8 cellular contexts compared by ENCODE assay signal in genomic region chr10:13099144-13099665, GRCh38. TPM values are rescaled to one million over a fixed set of nuclear protein-coding genes. Genes with fewer than 3 reads are reported as not detected.
A peak's percentile ranks its signal among the peaks of the same experiment; 100 is the strongest.
DNase-seq lines count a peak whose midpoint lies in the region; ATAC-seq, FAIRE-seq and TF ChIP-seq lines count a peak whose summit lies in the region.

No MANE protein-coding gene starts in this region.

- peaks cover 10 to 13% of the 10 kb centered on the region in 2 experiments; a peak in 4 of 5 replicates for H3K4me1 ChIP-seq in K562 (replicated peaks in 1 of 2; ENCODE audit: control insufficient read depth in 2 of 2, insufficient read depth in 2 of 2, low read length in 2 of 2)

- no peaks in the 10 kb centered on the region for H3K79me2 ChIP-seq in K562 (ENCODE audit: control insufficient read depth, insufficient read depth, low read length)

- no TSS peak for BruUV-seq in K562 (replicated peaks; lab: Mats Ljungman, UMichigan)

- CTCF ChIA-PET in K562 (lab: Yijun Ruan, JAX; ENCODE audit: low intra/inter-chr PET ratio) = interaction anchor here (0.6 kb wide), 1 partner anchor 738 kb away, joined by 3 read pairs; no protein-coding TSS in a partner anchor

- POLR2A ChIA-PET in K562 (lab: Yijun Ruan, JAX) = interaction anchor here (0.5 to 1.0 kb wide), 3 partner anchors 62 to 201 kb away, joined by 3 to 4 read pairs (median 3); partner anchors contain the start of genes MCM10 and PHYH

- TF ChIP-seq RAD21 in K562 (CRISPR knock-in tag; conservative IDR thresholded peaks at IDR 0.05 in 1 of 2, IDR thresholded peaks at IDR 0.05 in 1 of 2) = peak in 1 of 2 experiments; percentile 28; a peak in 2 of 4 replicates

- H3K9ac ChIP-seq in K562 (ENCODE audit: insufficient read depth in 1 of 2, low read depth in 2 of 2, low read length in 2 of 2) = peak overlapping the region in 1 of 2 experiments; percentile 61; a peak in 2 of 4 replicates

- ATAC-seq in SK-N-SH treated with all-trans-retinoic acid at 6 μM for 48 hours (peak; percentile 80), K562 (peak; percentile 67)

- peak overlapping the region; percentile 43; the same call in 1 of the 3 replicates for H3K27ac ChIP-seq in K562 (ENCODE audit: extremely low read depth, low read depth, low read length)

- H3K27me3 ChIP-seq in K562 (ENCODE audit: control insufficient read depth in 2 of 2, insufficient read depth in 2 of 2, low read length in 2 of 2) = no peaks in the 10 kb centered on the region

- no peaks in the 10 kb centered on the region for H3K9me1 ChIP-seq in K562 (ENCODE audit: control insufficient read depth, insufficient read depth, low read length)

- intact Hi-C loops in K562 (cut with micrococcal nuclease) = no loop called here

- H3K9me3 ChIP-seq in K562 (replicated peaks; ENCODE audit: control insufficient read depth, insufficient read depth, low read depth, low read length) = no peaks in the 10 kb centered on the region

- H2AFZ ChIP-seq in K562 (ENCODE audit: low read depth, low read length) = peak overlapping the region; percentile 95

- peak overlapping the region; percentile 91 for H3K4me2 ChIP-seq in K562 (ENCODE audit: insufficient read depth, low read length)

- in situ Hi-C loops in K562 (cut with MboI) = no loop called here

- peak; percentile 62 for TF ChIP-seq CTCF in GM10266 (IDR thresholded peaks at IDR 0.05; ENCODE audit: control insufficient read depth, insufficient read depth, low read depth, missing control alignments)
- peak; percentile 33 to 56 (median 56); a peak in 5 of 6 replicates for TF ChIP-seq CTCF in K562 (IDR thresholded peaks at IDR 0.05 in 2 of 3, conservative IDR thresholded peaks at IDR 0.05 in 1 of 3; ENCODE audit: insufficient read depth in 2 of 3, low read depth in 1 of 3, low read length in 3 of 3)

- 5% methylated on average over 7 of the region's 14 CpGs for WGBS in K562 (ENCODE audit: insufficient coverage, low coverage, missing lambda C conversion rate)

- no peak for TF ChIP-seq POLR2A in K562 (conservative IDR thresholded peaks at IDR 0.05)

- peak; percentile 73 for FAIRE-seq in K562 (lab: Jason Lieb, UNC)

- TF ChIP-seq EP300 in K562 (IDR thresholded peaks at IDR 0.05; ENCODE audit: low read length) = no peak

- no peaks in the 10 kb centered on the region for H4K20me1 ChIP-seq in K562 (replicated peaks; ENCODE audit: control insufficient read depth, insufficient read depth, low read length)

- DNase-seq in GM10266 (ENCODE audit: extremely low spot score) (peak; percentile 73), H4 (ENCODE audit: low spot score) (peak; percentile 20), Kasumi-1 (lab: John Stamatoyannopoulos, UW) (peak; percentile 63 to 74), K562 (ENCODE audit: extremely low read depth in 1 of 4, low spot score in 3 of 4) (peak; percentile 38 to 64 (median 52)), hypothalamus (lab: John Stamatoyannopoulos, UW) (peak in 42 of 51 donors; percentile 9 to 93 (median 48)), renal cortical epithelial cell (ENCODE audit: low read depth) (peak; percentile 61), T1000 (lab: John Stamatoyannopoulos, UW) (no peak)

- peak overlapping the region; percentile 61 for H3K4me3 ChIP-seq in K562

- H3K36me3 ChIP-seq in K562 (ENCODE audit: control insufficient read depth, insufficient read depth, low read length) = no peaks in the 10 kb centered on the region

TF ChIP-seq in SK-N-SH treated with all-trans-retinoic acid at 6 μM for 48 hours, 23 proteins besides CTCF, POLR2A, EP300 and RAD21:
- TF ChIP-seq PPARA (CRISPR knock-in tag; IDR thresholded peaks at IDR 0.05; ENCODE audit: borderline replicate concordance) = no peak
- TF ChIP-seq TSHZ2 (CRISPR knock-in tag; IDR thresholded peaks at IDR 0.05) = 0 out of 2 replicates have a peak, but pooled peaks have one; percentile 41
- no peak for TF ChIP-seq OSR1 (CRISPR knock-in tag; IDR thresholded peaks at IDR 0.05)

TF ChIP-seq in K562, 482 proteins besides CTCF, POLR2A, EP300 and RAD21 (continues in another document):
- no peak for TF ChIP-seq MEF2A (IDR thresholded peaks at IDR 0.05; ENCODE audit: control insufficient read depth, low read depth, low read length)
- TF ChIP-seq ELF2 (CRISPR knock-in tag; IDR thresholded peaks at IDR 0.05) = no peak
- TF ChIP-seq EWSR1 (IDR thresholded peaks at IDR 0.05; ENCODE audit: borderline replicate concordance, low read depth, partially characterized antibody) = no peak
- no peak for TF ChIP-seq ZC3H4 (CRISPR knock-in tag; IDR thresholded peaks at IDR 0.05; ENCODE audit: borderline replicate concordance)
- TF ChIP-seq, protein P1, sequence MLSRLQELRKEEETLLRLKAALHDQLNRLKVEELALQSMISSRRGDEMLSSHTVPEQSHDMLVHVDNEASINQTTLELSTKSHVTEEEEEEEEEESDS (CRISPR knock-in tag; IDR thresholded peaks at IDR 0.05) = no peak
- TF ChIP-seq ZNF586 (CRISPR knock-in tag; conservative IDR thresholded peaks at IDR 0.05) = no peak
- TF ChIP-seq MLLT1 (IDR thresholded peaks at IDR 0.05) = peak in 1 of 2 experiments; percentile 58; a peak in 1 of 4 replicates
- TF ChIP-seq EGR1 (conservative IDR thresholded peaks at IDR 0.05) = 0 out of 2 replicates have a peak, but pooled peaks have one; percentile 29
- peak; percentile 28 for TF ChIP-seq TBP (optimal IDR thresholded peaks at IDR 0.05; ENCODE audit: low read depth, low read length)
- no peak for TF ChIP-seq KLF10 (CRISPR knock-in tag; IDR thresholded peaks at IDR 0.05)
- TF ChIP-seq POLR2H (tag; IDR thresholded peaks at IDR 0.05; ENCODE audit: low read depth) = no peak
- no peak for TF ChIP-seq ZKSCAN8 (CRISPR knock-in tag; IDR thresholded peaks at IDR 0.05)
- no peak for TF ChIP-seq CHD1 (IDR thresholded peaks at IDR 0.05; ENCODE audit: low read length)
- no peak for TF ChIP-seq TOE1 (IDR thresholded peaks at IDR 0.05; ENCODE audit: borderline replicate concordance)
- TF ChIP-seq TOE1 (CRISPR knock-in tag; IDR thresholded peaks at IDR 0.05; ENCODE audit: borderline replicate concordance, low read depth) = no peak
- TF ChIP-seq MCM2 (IDR thresholded peaks at IDR 0.05; ENCODE audit: low read depth) = no peak
- TF ChIP-seq MCM3 (IDR thresholded peaks at IDR 0.05) = no peak
- no peak for TF ChIP-seq NFATC3 (IDR thresholded peaks at IDR 0.05)
- no peak for TF ChIP-seq GTF2B (IDR thresholded peaks at IDR 0.05; ENCODE audit: extremely low read depth, insufficient read length)
- no peak for TF ChIP-seq EHMT2 (IDR thresholded peaks at IDR 0.05)
- TF ChIP-seq HNRNPL (IDR thresholded peaks at IDR 0.05; ENCODE audit: low read depth, low read length) = no peak
- TF ChIP-seq ADNP (tag; IDR thresholded peaks at IDR 0.05) = no peak
- TF ChIP-seq HNRNPH1 (optimal IDR thresholded peaks at IDR 0.05; ENCODE audit: low read depth, low read length) = no peak

RNA-seq across cellular contexts. Expression of gene OPTN, which starts 0.8 kb away (rescaled TPM):
- total RNA-seq in H4 (2014; rRNA removed; shearing (Covaris generic)) = 13.1 and 13.7 TPM in 2 replicates
- total RNA-seq in K562 (2011; cell fraction: chromatin; rRNA removed; ENCODE audit: low replicate concordance) = 3.1 and 10.3 TPM in 2 replicates
- 1.6 and 1.7 TPM in 2 replicates for total RNA-seq in K562 (2011; cell fraction: nucleolus; rRNA removed)
- 3.6 and 8.3 TPM in 2 replicates for total RNA-seq in K562 (2011; cell fraction: nucleoplasm; rRNA removed)
- total RNA-seq in K562 (2014; rRNA removed) = 5.8 and 6.0 TPM in 2 replicates
- total RNA-seq in K562 (2014; rRNA removed; fragmentation: Illumina TruSeq; extraction: Trizol) = 4.7 and 4.8 TPM in 2 replicates
- total RNA-seq in K562 (2015; rRNA removed; fragmentation: Illumina TruSeq; extraction: Trizol) = 3.0 and 3.4 TPM in 2 replicates
- total RNA-seq in K562 (2021) = 5.3 and 6.8 TPM in 2 replicates
- 4.6 and 5.0 TPM in 2 replicates for polyA plus RNA-seq in K562 (2011; rRNA removed)
- 0.79 and 1.8 TPM in 2 replicates for polyA plus RNA-seq in K562 (2011; cell fraction: cytosol; rRNA removed)
- polyA plus RNA-seq in K562 (2011; cell fraction: nucleus; rRNA removed) = 3.9 and 4.8 TPM in 2 replicates
- polyA plus RNA-seq in K562 (2012) = 13.6 and 29.9 TPM in 2 replicates
- polyA plus RNA-seq in K562 (2014; fragmentation: Illumina TruSeq; extraction: Trizol) = 5.2 and 5.3 TPM in 2 replicates
- polyA plus RNA-seq in K562 (2014; fragmentation: Nextera tagmentation; extraction: Ambion mirVana) = 1 to 10 TPM; 2.2 to 2.4 TPM
- 4.1 and 5.1 TPM in 2 replicates for polyA plus RNA-seq in K562 (2014; rRNA removed)
- 5.0 and 5.8 TPM in 2 replicates for polyA minus RNA-seq in K562 (2011; rRNA and poly(A)+ RNA removed)
- polyA minus RNA-seq in K562 (2011; cell fraction: cytosol; rRNA and poly(A)+ RNA removed) = 1.9 and 4.8 TPM in 2 replicates
- 1.3 and 2.6 TPM in 2 replicates for polyA minus RNA-seq in K562 (2011; cell fraction: nucleus; rRNA and poly(A)+ RNA removed)
- 129 and 133 TPM in 2 replicates for total RNA-seq in renal cortical epithelial cell
